8 cellular contexts compared by ENCODE assay signal in the genomic region with DNA sequence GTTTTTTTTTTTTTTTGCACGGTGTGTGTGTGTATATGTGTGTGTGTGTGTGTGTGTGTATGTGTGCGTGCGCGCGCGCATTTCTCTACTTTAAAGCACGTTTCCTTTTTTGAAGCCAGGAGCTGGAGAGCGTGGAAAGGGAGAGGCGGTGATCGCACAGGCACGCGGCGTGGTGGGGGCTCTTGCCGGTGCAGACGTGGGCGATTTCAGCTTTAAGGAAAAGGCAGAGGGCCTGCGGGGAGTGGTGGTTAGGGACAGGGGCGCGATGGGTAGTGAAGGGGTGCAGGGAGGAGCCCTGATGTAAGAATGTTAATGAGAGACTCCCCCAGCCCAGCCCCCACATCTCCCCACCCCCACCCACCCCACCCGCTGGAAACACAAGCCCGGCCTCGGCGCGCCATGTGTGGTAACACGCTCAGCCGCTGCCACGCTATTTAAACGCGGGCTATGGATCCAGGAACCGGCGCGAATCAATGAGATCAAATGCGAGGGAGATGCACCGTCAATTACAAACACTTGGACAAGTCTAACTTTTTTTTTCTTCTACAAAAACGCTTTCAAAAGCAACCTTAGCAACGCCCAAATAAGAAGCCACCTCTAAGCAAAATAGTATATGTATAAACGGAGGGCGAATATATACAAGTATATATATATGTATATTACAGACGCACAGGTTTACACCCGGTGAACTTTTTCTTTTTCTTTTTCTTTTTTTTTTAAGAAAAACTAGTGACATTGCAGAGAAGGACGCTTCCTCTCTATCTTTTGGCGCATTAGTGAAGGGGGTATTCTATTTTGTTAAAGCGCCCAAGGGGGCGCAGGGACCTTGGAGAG. TPM values are rescaled to one million over a fixed set of nuclear protein-coding genes. Genes with fewer than 3 reads are reported as not detected.
DNase-seq lines count a peak whose midpoint lies in the region; ATAC-seq and TF ChIP-seq lines count a peak whose summit lies in the region.

NPR3 (plus strand) TSS at position 463 of the 834 bp plus-strand sequence. CDS start 456 bp downstream, outside the sequence.

- TF ChIP-seq CTCF in GM23338 (conservative IDR thresholded peaks at IDR 0.05; ENCODE audit: low read depth in 2 of 2) (no peak), esophagus muscularis mucosa (IDR thresholded peaks at IDR 0.05) (no peak)

- no peak for TF ChIP-seq POLR2A in esophagus muscularis mucosa (IDR thresholded peaks at IDR 0.05; ENCODE audit: low read depth)

- H3K9me3 Mint-ChIP-seq in GM23338: peaks cover 6% of the 10 kb centered on the region
- peaks cover 0 to 2% (median 0%) of the 10 kb centered on the region in 11 donors for H3K9me3 Mint-ChIP-seq in naive thymus-derived CD4-positive, alpha-beta T cell

- H3K4me1 ChIP-seq in GM23338 (ENCODE audit: insufficient read depth) (peaks cover 32% of the 10 kb centered on the region), esophagus muscularis mucosa (peaks cover 28 to 53% (median 42%) of the 10 kb centered on the region in 4 donors)
- peaks cover 3 to 7% of the 10 kb centered on the region in 2 donors for H3K4me1 ChIP-seq in naive thymus-derived CD4-positive, alpha-beta T cell (ENCODE audit: control insufficient read depth in 2 of 2, insufficient read depth in 2 of 2, low read length in 2 of 2)

- peaks cover 80% of the 10 kb centered on the region for H3K27me3 Mint-ChIP-seq in GM23338 (ENCODE audit: insufficient read depth, low read depth, poor library complexity)
- H3K27me3 Mint-ChIP-seq in naive thymus-derived CD4-positive, alpha-beta T cell: peaks cover 60 to 80% (median 66%) of the 10 kb centered on the region in 5 donors

- H4K20me1 ChIP-seq in GM23338 (replicated peaks; ENCODE audit: insufficient read depth): no peaks in the 10 kb centered on the region; the same call in 1 of the 2 replicates

- under 1% methylated on average over 43 of the region's 44 CpGs for WGBS in esophagus muscularis mucosa

- H3K9me3 ChIP-seq in esophagus muscularis mucosa: no peaks in the 10 kb centered on the region
- H3K9me3 ChIP-seq in naive thymus-derived CD4-positive, alpha-beta T cell (ENCODE audit: control insufficient read depth in 2 of 3, low read length in 3 of 3): no peaks in the 10 kb centered on the region

- H3K4me1 Mint-ChIP-seq in GM23338: peaks cover 34% of the 10 kb centered on the region
- H3K4me1 Mint-ChIP-seq in naive thymus-derived CD4-positive, alpha-beta T cell: peaks cover 18 to 35% (median 28%) of the 10 kb centered on the region in 7 donors

- ATAC-seq in GM23338: no peak
- ATAC-seq in naive thymus-derived CD4-positive, alpha-beta T cell: no peak
- no peak for ATAC-seq in HG03045 (IDR thresholded peaks at IDR 0.05; ENCODE audit: unreplicated experiment)
- no peak for ATAC-seq in GM19324 (IDR thresholded peaks at IDR 0.05; ENCODE audit: low FRiP score, unreplicated experiment)
- ATAC-seq in activated CD4-positive, CD25-positive, alpha-beta regulatory T cell treated with anti-CD3 and anti-CD28 coated beads, Interleukin-2, amount 50 U/mL, for 24 hours: no peak

- no peaks in the 10 kb centered on the region; the same call in 2 of the 3 replicates for H3K36me3 Mint-ChIP-seq in GM23338 (ENCODE audit: low read depth)
- H3K36me3 Mint-ChIP-seq in naive thymus-derived CD4-positive, alpha-beta T cell: peaks cover 0 to 1% (median 0%) of the 10 kb centered on the region in 5 donors

- H3K4me3 ChIP-seq in GM23338 (peak within 1 kb of the TSS; percentile 71), esophagus muscularis mucosa (peak within 1 kb of the TSS; percentile 63 to 75 (median 64))
- peak within 1 kb of the TSS; percentile 46 for H3K4me3 ChIP-seq in naive thymus-derived CD4-positive, alpha-beta T cell (ENCODE audit: low read length)

- DNase-seq in GM23338 (ENCODE audit: low spot score): peak; percentile 27
- DNase-seq in SW480 (ENCODE audit: low spot score): peak; percentile 14
- no peak for DNase-seq in esophagus muscularis mucosa (ENCODE audit: extremely low spot score)
- DNase-seq in naive thymus-derived CD4-positive, alpha-beta T cell: no peak
- no peak for DNase-seq in stimulated activated naive CD4-positive, alpha-beta T cell (lab: John Stamatoyannopoulos, UW)

- H3K27ac Mint-ChIP-seq in GM23338: no peak within 1 kb of the TSS
- peak within 1 kb of the TSS in 1 of 9 donors; percentile 63 for H3K27ac Mint-ChIP-seq in naive thymus-derived CD4-positive, alpha-beta T cell

- H3K4me3 Mint-ChIP-seq in GM23338: peak within 1 kb of the TSS; percentile 75
- peak within 1 kb of the TSS; percentile 0 to 84 (median 74) for H3K4me3 Mint-ChIP-seq in naive thymus-derived CD4-positive, alpha-beta T cell

- H2AFZ ChIP-seq in GM23338: peak within 1 kb of the TSS; percentile 100

- POLR2A ChIA-PET in naive thymus-derived CD4-positive, alpha-beta T cell (lab: Charles Lee): no interaction called here

- H3K27ac ChIP-seq in GM23338 (ENCODE audit: low read depth) (no peak within 1 kb of the TSS), esophagus muscularis mucosa (replicated peaks in 1 of 4) (peak within 1 kb of the TSS in 3 of 4 donors; percentile 5 to 58 (median 10))
- no peak within 1 kb of the TSS for H3K27ac ChIP-seq in naive thymus-derived CD4-positive, alpha-beta T cell (ENCODE audit: low read depth, low read length)

- H3F3A ChIP-seq in GM23338 (replicated peaks; ENCODE audit: low read depth): 0 out of 2 replicates have a peak, but pooled peaks cover 4% of the 10 kb centered on the region

- CTCF ChIA-PET in naive thymus-derived CD4-positive, alpha-beta T cell (lab: Charles Lee): no interaction called here

- H3K79me2 ChIP-seq in GM23338 (replicated peaks; ENCODE audit: insufficient read depth): no peaks in the 10 kb centered on the region

- H3K27me3 ChIP-seq in GM23338 (ENCODE audit: insufficient read depth) (peaks cover 86% of the 10 kb centered on the region), esophagus muscularis mucosa (peaks cover 3 to 47% (median 20%) of the 10 kb centered on the region in 4 donors)
- H3K27me3 ChIP-seq in naive thymus-derived CD4-positive, alpha-beta T cell (ENCODE audit: control insufficient read depth in 2 of 2, insufficient read depth in 2 of 2, low read length in 2 of 2): peaks cover 0 to 5% of the 10 kb centered on the region in 2 donors

- no peak for TF ChIP-seq EP300 in esophagus muscularis mucosa (IDR thresholded peaks at IDR 0.05)

- no peaks in the 10 kb centered on the region for H3K36me3 ChIP-seq in GM23338 (ENCODE audit: insufficient read depth)
- H3K36me3 ChIP-seq in esophagus muscularis mucosa: no peaks in the 10 kb centered on the region
- no peaks in the 10 kb centered on the region for H3K36me3 ChIP-seq in naive thymus-derived CD4-positive, alpha-beta T cell (ENCODE audit: control insufficient read depth in 2 of 3, insufficient read depth in 3 of 3, low read length in 3 of 3)

- H3K4me2 ChIP-seq in GM23338: peak within 1 kb of the TSS; percentile 87

- H3K9me2 ChIP-seq in GM23338 (ENCODE audit: insufficient read depth): no peaks in the 10 kb centered on the region

- intact Hi-C loops in esophagus muscularis mucosa (cut with DNase I): loop anchor here (5.0 to 10.0 kb wide), 2 partner anchors 584 to 711 kb away; no protein-coding TSS in a partner anchor
- intact Hi-C loops in naive thymus-derived CD4-positive, alpha-beta T cell (cut with micrococcal nuclease): loop anchor here in 1 of 2 donors (10.0 kb wide), 1 partner anchor 1224 kb away; the partner anchor contains the start of gene RXFP3

TF ChIP-seq in GM23338, 12 proteins besides CTCF, POLR2A, EP300 and RAD21 (continues in another document):
- TF ChIP-seq EZH2 (IDR thresholded peaks at IDR 0.05; ENCODE audit: low read depth, unreplicated experiment): peak; percentile 97

RNA-seq across cellular contexts. Expression of gene NPR3, which starts in this region (rescaled TPM):
- total RNA-seq in GM23338 (2014; rRNA removed; shearing (Covaris generic)): 0.04 and 0.07 TPM in 2 replicates
- polyA plus RNA-seq in GM23338 (2016; fragmentation: Nextera tagmentation; extraction: Ambion mirVana): 0.15 TPM in 1 of 2 replicates, not detected in the other
- total RNA-seq in esophagus muscularis mucosa: 1 to 10 TPM in 2 of 4 donors, under 1 TPM in 2; 0.65 to 2.1 (median 1.5) TPM
- 1 to 10 TPM in 1 of 5 experiments, under 1 TPM in 1, not detected in 3; 0.56 to 1.4 TPM for total RNA-seq in naive thymus-derived CD4-positive, alpha-beta T cell
- polyA plus RNA-seq in naive thymus-derived CD4-positive, alpha-beta T cell: not detected

Comparison
In these comparisons a context has a peak if more than half of its experiments do, and no peak if none do; other contexts are left out.
1. Peak in DNase-seq, H3K4me3 ChIP-seq and H3K4me2 ChIP-seq in GM23338; RNA of the gene not detected or under 1 TPM.
2. H3K27ac ChIP-seq: peak in esophagus muscularis mucosa (3 of 4); none in GM23338 (single experiment) and naive thymus-derived CD4-positive, alpha-beta T cell (single experiment).
3. Peak in every context shown above with its lines, with median percentiles within 50 percentile points of each other: H3K4me3 ChIP-seq.